35 cellular contexts compared by ENCODE assay signal in the genomic region with DNA sequence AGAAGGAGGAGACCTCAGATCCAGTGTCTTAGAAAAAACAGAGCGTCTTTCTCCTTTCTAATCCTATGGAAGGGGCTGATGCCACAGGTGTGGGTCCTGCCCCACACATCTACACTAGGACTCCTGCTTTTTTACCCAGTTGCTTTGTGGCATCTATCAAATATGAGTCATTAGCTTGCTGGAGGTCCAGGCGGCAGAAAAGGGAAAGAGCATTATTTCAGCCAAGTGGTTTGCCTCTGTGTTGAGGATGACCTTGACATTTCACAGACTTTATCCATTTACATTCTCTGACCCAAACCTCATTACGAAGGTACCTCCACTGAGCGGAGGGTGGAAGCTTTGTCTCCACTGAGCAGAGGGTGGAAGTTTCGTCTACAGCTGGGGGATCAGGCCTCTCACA.
"Had no signal": no experiment of that assay in that cellular context is flagged by ENCODE, and none has a peak within 500 bp of the region (broad histone marks: within the 10 kb centered on the region; RNA-seq: fewer than 3 reads in every experiment).

No MANE protein-coding gene starts in this region.

- H2AFZ ChIP-seq: neural progenitor cell, parathyroid adenoma had no signal

- H3K27me3 ChIP-seq: ascending aorta, heart left ventricle, left lung, neural progenitor cell, spleen, testis, vagina had no signal

- DNase-seq: activated CD4-positive, alpha-beta memory T cell treated with anti-CD3 and anti-CD28 coated beads for 36 hours; activated CD4-positive, alpha-beta T cell treated with anti-CD3 and anti-CD28 coated beads for 4 hours; activated CD8-positive, alpha-beta memory T cell treated with anti-CD3 and anti-CD28 coated beads, Interleukin-2, amount 50 U/mL, for 4 hours; activated effector memory CD4-positive, alpha-beta T cell treated with anti-CD3 and anti-CD28 coated beads, Interleukin-2, amount 50 U/mL, for 16 hours; activated naive CD4-positive, alpha-beta T cell treated with anti-CD3 and anti-CD28 coated beads for 36 hours; activated naive CD8-positive, alpha-beta T cell treated with anti-CD3 and anti-CD28 coated beads for 36 hours; activated T-cell treated with anti-CD3 and anti-CD28 coated beads, Interleukin-2, amount 50 U/mL, for 1 hour; caudate nucleus; cortex of kidney; endodermal cell; foreskin fibroblast; heart left ventricle; hypothalamus; kidney glomerular epithelial cell; left lung; lower lobe of right lung; mesenchymal stem cell; natural killer cell; occipital lobe; right cardiac atrium; spleen; stimulated activated CD4-positive, alpha-beta T cell treated with anti-CD3 and anti-CD28 coated beads, Interleukin-2, amount 100 ng/mL, for 48 hours; stimulated activated naive CD4-positive, alpha-beta T cell treated with Interleukin-2 at 50 U/mL for 16 hours; T-helper 9 cell; testis had no signal

- H3K9me3 ChIP-seq: adrenal gland, ascending aorta, heart left ventricle, left lung, lower lobe of right lung, spleen, testis, vagina had no signal

- H3K4me2 ChIP-seq: neural progenitor cell had no signal

- H3K4me3 Mint-ChIP-seq: activated CD4-positive, alpha-beta memory T cell treated with anti-CD3 and anti-CD28 coated beads for 36 hours; activated naive CD4-positive, alpha-beta T cell treated with anti-CD3 and anti-CD28 coated beads for 36 hours; activated naive CD8-positive, alpha-beta T cell treated with anti-CD3 and anti-CD28 coated beads for 36 hours; activated T-helper 1 cell treated with anti-CD3 and anti-CD28 coated beads, Interleukin-12 subunit alpha, Interleukin-12 subunit beta, Interleukin-2, Interleukin-4 antibody, amounts not matched to agents 30 ng/mL and 10 ng/mL and 1 ng/mL, durations not matched to agents 14 hours and 24 hours and 36 hours; endodermal cell; natural killer cell; neural progenitor cell; type B pancreatic cell had no signal

- H3K27ac Mint-ChIP-seq: activated CD4-positive, alpha-beta memory T cell treated with anti-CD3 and anti-CD28 coated beads for 36 hours; activated naive CD4-positive, alpha-beta T cell treated with anti-CD3 and anti-CD28 coated beads for 36 hours; activated naive CD8-positive, alpha-beta T cell treated with anti-CD3 and anti-CD28 coated beads for 36 hours; activated T-helper 1 cell treated with anti-CD3 and anti-CD28 coated beads, Interleukin-12 subunit alpha, Interleukin-12 subunit beta, Interleukin-2, Interleukin-4 antibody, amounts not matched to agents 30 ng/mL and 10 ng/mL and 1 ng/mL, durations not matched to agents 14 hours and 24 hours and 36 hours; endodermal cell; natural killer cell; neural progenitor cell; type B pancreatic cell had no signal

- H3K4me3 ChIP-seq: adrenal gland, ascending aorta, heart left ventricle, left lung, lower lobe of right lung, neural progenitor cell, spleen, testis, vagina had no signal

- FAIRE-seq: TTC549 had no signal

- ATAC-seq: esophagus mucosa, heart left ventricle, left lung, lower lobe of right lung, natural killer cell, right cardiac atrium had no signal

- H3K4me1 ChIP-seq: adrenal gland, ascending aorta, heart left ventricle, left lung, lower lobe of right lung, parathyroid adenoma, spleen, testis, vagina had no signal

- H3K36me3 Mint-ChIP-seq: activated CD4-positive, alpha-beta memory T cell treated with anti-CD3 and anti-CD28 coated beads for 36 hours; activated naive CD8-positive, alpha-beta T cell treated with anti-CD3 and anti-CD28 coated beads for 36 hours; natural killer cell; neural progenitor cell; type B pancreatic cell had no signal

- H3K9me3 Mint-ChIP-seq: activated naive CD4-positive, alpha-beta T cell treated with anti-CD3 and anti-CD28 coated beads for 36 hours; activated naive CD8-positive, alpha-beta T cell treated with anti-CD3 and anti-CD28 coated beads for 36 hours; activated T-helper 1 cell treated with anti-CD3 and anti-CD28 coated beads, Interleukin-12 subunit alpha, Interleukin-12 subunit beta, Interleukin-2, Interleukin-4 antibody, amounts not matched to agents 30 ng/mL and 10 ng/mL and 1 ng/mL, durations not matched to agents 14 hours and 24 hours and 36 hours; endodermal cell; natural killer cell had no signal

- H3K9ac ChIP-seq: neural progenitor cell, parathyroid adenoma had no signal

- H3K4me1 Mint-ChIP-seq: activated naive CD8-positive, alpha-beta T cell treated with anti-CD3 and anti-CD28 coated beads for 36 hours; natural killer cell; neural progenitor cell had no signal

- H3K27ac ChIP-seq: adrenal gland, ascending aorta, heart left ventricle, left lung, lower lobe of right lung, neural progenitor cell, parathyroid adenoma, spleen, testis, vagina, VCaP had no signal

- H3K27me3 Mint-ChIP-seq: activated CD4-positive, alpha-beta memory T cell treated with anti-CD3 and anti-CD28 coated beads for 36 hours; activated naive CD8-positive, alpha-beta T cell treated with anti-CD3 and anti-CD28 coated beads for 36 hours; type B pancreatic cell had no signal

- H3K36me3 ChIP-seq: adrenal gland, ascending aorta, heart left ventricle, left lung, lower lobe of right lung, neural progenitor cell, spleen, vagina had no signal

- H3K79me2 ChIP-seq: parathyroid adenoma had no signal
